Comparison of ENCODE assay signal across 23 cellular contexts in genomic region chr13:69999875-70000274, GRCh38.
"Had no signal": no experiment of that assay in that cellular context is flagged by ENCODE, and none has a peak within 500 bp of the region (broad histone marks: within the 10 kb centered on the region; RNA-seq: fewer than 3 reads in every experiment).

No MANE protein-coding gene starts in this region.

- H3K27ac ChIP-seq: colonic mucosa, dorsolateral prefrontal cortex, esophagus squamous epithelium, gastrocnemius medialis, neutrophil, ovary, prostate gland, thoracic aorta, vagina had no signal

- H3K4me1 ChIP-seq: colonic mucosa, esophagus squamous epithelium, gastrocnemius medialis, prostate gland, vagina had no signal

- H3K4me3 Mint-ChIP-seq: activated B cell treated with CpG ODN at 0.5 μM for 24 hours; activated naive CD8-positive, alpha-beta T cell treated with anti-CD3 and anti-CD28 coated beads for 36 hours; central memory CD8-positive, alpha-beta T cell; effector memory CD8-positive, alpha-beta T cell; memory B cell; natural killer cell treated with Interleukin-12 subunit alpha and Interleukin-12 subunit beta and Interleukin-15 and Interleukin-18, amount 100 ng/mL, for 72 hours; type B pancreatic cell had no signal

- H3K27ac Mint-ChIP-seq: activated B cell treated with CpG ODN at 0.5 μM for 24 hours; activated naive CD8-positive, alpha-beta T cell treated with anti-CD3 and anti-CD28 coated beads for 36 hours; effector memory CD8-positive, alpha-beta T cell; memory B cell; natural killer cell treated with Interleukin-12 subunit alpha and Interleukin-12 subunit beta and Interleukin-15 and Interleukin-18, amount 100 ng/mL, for 72 hours; type B pancreatic cell had no signal

- H3K9me3 ChIP-seq: colonic mucosa, gastrocnemius medialis, neutrophil, ovary, prostate gland, thoracic aorta, vagina had no signal

- DNase-seq: activated B cell treated with CpG ODN at 0.5 μM for 24 hours; activated CD4-positive, alpha-beta T cell treated with anti-CD3 and anti-CD28 coated beads for 4 hours; activated CD4-positive, alpha-beta T cell treated with anti-CD3 and anti-CD28 coated beads, Interleukin-2, amount 50 U/mL, for 48 hours; activated naive CD4-positive, alpha-beta T cell treated with Interleukin-2 at 50 U/mL for 16 hours; activated naive CD8-positive, alpha-beta T cell treated with anti-CD3 and anti-CD28 coated beads for 36 hours; activated T-cell treated with anti-CD3 and anti-CD28 coated beads, Interleukin-2, amount 50 U/mL, for 48 hours; colonic mucosa; dorsolateral prefrontal cortex; effector memory CD8-positive, alpha-beta T cell; esophagus squamous epithelium; gastrocnemius medialis; hippocampal formation; ovary; stimulated activated CD4-positive, alpha-beta T cell treated with anti-CD3 and anti-CD28 coated beads, Interleukin-4, amount 100 ng/mL, for 1 hour; stimulated activated naive CD4-positive, alpha-beta T cell treated with Interleukin-2 at 50 U/mL for 16 hours had no signal

- H3K27me3 ChIP-seq: colonic mucosa, dorsolateral prefrontal cortex, esophagus squamous epithelium, gastrocnemius medialis, neutrophil, ovary, vagina had no signal

- H3K36me3 ChIP-seq: colonic mucosa, esophagus squamous epithelium, gastrocnemius medialis, neutrophil, ovary, prostate gland, thoracic aorta, vagina had no signal

- H3K4me1 Mint-ChIP-seq: activated B cell treated with CpG ODN at 0.5 μM for 24 hours; activated naive CD8-positive, alpha-beta T cell treated with anti-CD3 and anti-CD28 coated beads for 36 hours; central memory CD8-positive, alpha-beta T cell; memory B cell had no signal

- H3K36me3 Mint-ChIP-seq: activated naive CD8-positive, alpha-beta T cell treated with anti-CD3 and anti-CD28 coated beads for 36 hours; memory B cell; natural killer cell treated with Interleukin-12 subunit alpha and Interleukin-12 subunit beta and Interleukin-15 and Interleukin-18, amount 100 ng/mL, for 72 hours; type B pancreatic cell had no signal

- H3K4me3 ChIP-seq: colonic mucosa, dorsolateral prefrontal cortex, esophagus squamous epithelium, gastrocnemius medialis, ovary, prostate gland, thoracic aorta, vagina had no signal

- ATAC-seq: effector memory CD8-positive, alpha-beta T cell; gastrocnemius medialis; natural killer cell treated with Interleukin-12 subunit alpha and Interleukin-12 subunit beta and Interleukin-15 and Interleukin-18, amount 100 ng/mL, for 72 hours had no signal

- H3K9me3 Mint-ChIP-seq: activated B cell treated with CpG ODN at 0.5 μM for 24 hours; activated naive CD8-positive, alpha-beta T cell treated with anti-CD3 and anti-CD28 coated beads for 36 hours; memory B cell; type B pancreatic cell had no signal

- H3K27me3 Mint-ChIP-seq: activated B cell treated with CpG ODN at 0.5 μM for 24 hours; activated naive CD8-positive, alpha-beta T cell treated with anti-CD3 and anti-CD28 coated beads for 36 hours; central memory CD8-positive, alpha-beta T cell; effector memory CD8-positive, alpha-beta T cell; memory B cell; natural killer cell treated with Interleukin-12 subunit alpha and Interleukin-12 subunit beta and Interleukin-15 and Interleukin-18, amount 100 ng/mL, for 72 hours; type B pancreatic cell had no signal
